20 cellular contexts compared by ENCODE assay signal in the genomic region with DNA sequence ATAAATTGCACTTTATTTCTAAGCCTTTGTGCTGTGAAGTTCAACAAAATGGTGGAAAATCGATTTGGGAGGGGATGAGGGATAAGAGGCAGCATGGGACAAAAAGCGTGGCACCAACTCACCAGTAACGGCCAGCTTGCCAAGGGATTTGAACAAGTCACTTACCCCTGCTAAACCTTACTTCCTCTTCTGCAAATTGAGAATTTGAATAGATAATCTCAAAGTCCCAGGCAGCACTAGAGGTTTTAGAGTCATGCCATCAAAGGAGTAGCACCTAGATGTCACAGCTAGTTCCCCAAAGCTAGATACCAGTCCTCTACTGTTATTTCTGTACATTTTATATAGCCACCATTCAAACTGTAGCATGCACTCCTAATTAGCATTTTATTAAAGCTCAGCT.
"Had no signal": no experiment of that assay in that cellular context is flagged by ENCODE, and none has a peak within 500 bp of the region (broad histone marks: within the 10 kb centered on the region; RNA-seq: fewer than 3 reads in every experiment).

No MANE protein-coding gene starts in this region.

- H3K9me3 Mint-ChIP-seq: activated T-cell treated with anti-CD3 and anti-CD28 coated beads, Interleukin-2, amount 50 U/mL, for 4 hours; activated T-helper 2 cell treated with anti-CD3 and anti-CD28 coated beads, Interferon-gamma antibody, Interleukin-2, Interleukin-4, amounts not matched to agents 10 μg/mL and 5 μg/mL and 100 μg/mL, durations not matched to agents 14 hours and 24 hours and 36 hours; dendritic cell treated with granulocyte-macrophage colony-stimulating factor and Interleukin-4, amounts not matched to agents 40 ng/mL and 50 ng/mL, for 4 days; nephron progenitor cell had no signal

- H3K27ac Mint-ChIP-seq: activated CD4-positive, alpha-beta T cell treated with anti-CD3 and anti-CD28 coated beads for 36 hours; activated naive CD8-positive, alpha-beta T cell; activated T-helper 2 cell treated with anti-CD3 and anti-CD28 coated beads, Interferon-gamma antibody, Interleukin-2, Interleukin-4, amounts not matched to agents 10 μg/mL and 5 μg/mL and 100 μg/mL, durations not matched to agents 14 hours and 24 hours and 36 hours; dendritic cell treated with granulocyte-macrophage colony-stimulating factor and Interleukin-4, amounts not matched to agents 40 ng/mL and 50 ng/mL, for 4 days; nephron progenitor cell had no signal

- ATAC-seq: activated CD4-positive, alpha-beta T cell treated with anti-CD3 and anti-CD28 coated beads for 36 hours; activated T-cell treated with anti-CD3 and anti-CD28 coated beads, Interleukin-2, amount 50 U/mL, for 4 hours; left colon; right cardiac atrium; stimulated activated naive CD8-positive, alpha-beta T cell treated with anti-CD3 and anti-CD28 coated beads, Interleukin-15, Interleukin-2, amounts not matched to agents 100 U/mL and 50 U/mL, for 24 hours had no signal

- H3K4me3 Mint-ChIP-seq: activated CD4-positive, alpha-beta T cell treated with anti-CD3 and anti-CD28 coated beads for 36 hours; activated naive CD8-positive, alpha-beta T cell; activated T-cell treated with anti-CD3 and anti-CD28 coated beads, Interleukin-2, amount 50 U/mL, for 4 hours; dendritic cell treated with granulocyte-macrophage colony-stimulating factor and Interleukin-4, amounts not matched to agents 40 ng/mL and 50 ng/mL, for 4 days; nephron progenitor cell had no signal

- DNase-seq: activated CD4-positive, alpha-beta T cell treated with anti-CD3 and anti-CD28 coated beads for 36 hours; activated CD4-positive, alpha-beta T cell treated with anti-CD3 and anti-CD28 coated beads, Interleukin-2, amount 50 U/mL, for 4 hours; activated CD8-positive, alpha-beta memory T cell treated with anti-CD3 and anti-CD28 coated beads for 24 hours; activated CD8-positive, alpha-beta memory T cell treated with anti-CD3 and anti-CD28 coated beads, Interleukin-2, amount 50 U/mL, for 4 hours; activated naive CD4-positive, alpha-beta T cell; activated T-cell treated with anti-CD3 and anti-CD28 coated beads, Interleukin-2, amount 50 U/mL, for 4 hours; adrenal gland; brain microvascular endothelial cell; caudate nucleus; effector CD4-positive, alpha-beta T cell; left colon; mesenchymal stem cell; nephron progenitor cell; right cardiac atrium; stimulated activated CD4-positive, alpha-beta T cell treated with anti-CD3 and anti-CD28 coated beads, Interleukin-4, amount 100 ng/mL, for 24 hours; stimulated activated naive CD8-positive, alpha-beta T cell treated with anti-CD3 and anti-CD28 coated beads, Interleukin-15, Interleukin-2, amounts not matched to agents 100 U/mL and 50 U/mL, for 24 hours; upper lobe of left lung had no signal

- H3K4me1 Mint-ChIP-seq: activated CD4-positive, alpha-beta T cell treated with anti-CD3 and anti-CD28 coated beads for 36 hours; nephron progenitor cell had no signal

- H3K36me3 Mint-ChIP-seq: activated naive CD8-positive, alpha-beta T cell had no signal

- H3K27me3 Mint-ChIP-seq: activated CD4-positive, alpha-beta T cell treated with anti-CD3 and anti-CD28 coated beads for 36 hours; activated naive CD8-positive, alpha-beta T cell; dendritic cell treated with granulocyte-macrophage colony-stimulating factor and Interleukin-4, amounts not matched to agents 40 ng/mL and 50 ng/mL, for 4 days had no signal
